Comparison of ENCODE assay signal across 10 cellular contexts in genomic region chr3:16906679-16907078, GRCh38. TPM values are rescaled to one million over a fixed set of nuclear protein-coding genes. Genes with fewer than 3 reads are reported as not detected.
A peak's percentile ranks its signal among the peaks of the same experiment; 100 is the strongest.
DNase-seq lines count a peak whose midpoint lies in the region; ATAC-seq and TF ChIP-seq lines count a peak whose summit lies in the region.
"Had no signal": no experiment of that assay in that cellular context is flagged by ENCODE, and none has a peak within 500 bp of the region (broad histone marks: within the 10 kb centered on the region; RNA-seq: fewer than 3 reads in every experiment).

No MANE protein-coding gene starts in this region.

- H3K4me3 Mint-ChIP-seq in activated B cell treated with CpG ODN at 0.5 μM for 24 hours (no peak overlapping the region), neural progenitor cell (no peak overlapping the region)
- H3K4me3 Mint-ChIP-seq: dendritic cell treated with granulocyte-macrophage colony-stimulating factor and Interleukin-4, amounts not matched to agents 40 ng/mL and 50 ng/mL, for 4 days had no signal

- H3K79me2 ChIP-seq in DOHH2 (ENCODE audit: control insufficient read depth, low read length): peaks cover 96% of the 10 kb centered on the region
- H3K79me2 ChIP-seq in neural progenitor cell (ENCODE audit: low read depth): peaks cover 87% of the 10 kb centered on the region

- H3K9me3 Mint-ChIP-seq in activated B cell treated with CpG ODN at 0.5 μM for 24 hours (peaks cover 6% of the 10 kb centered on the region), neural progenitor cell (no peaks in the 10 kb centered on the region)

- POLR2A ChIA-PET in HEK293 (lab: Yijun Ruan, JAX): no interaction called here
- POLR2A ChIA-PET in activated B cell treated with CpG ODN at 0.5 μM for 24 hours (lab: Charles Lee): interaction anchor here (1.1 to 1.5 kb wide), 3 partner anchors 10 to 22 kb away, joined by 4 to 7 read pairs (median 5); partner anchors contain the start of gene PLCL2

- H2AFZ ChIP-seq in neural progenitor cell (replicated peaks): no peak overlapping the region

- no peak for TF ChIP-seq CTCF in DOHH2 (IDR thresholded peaks at IDR 0.05; ENCODE audit: low read depth, low read length, poor library complexity, severe bottlenecking)
- TF ChIP-seq CTCF in HEK293 (tag by site-specific recombination; IDR thresholded peaks at IDR 0.05): no peak
- no peak for TF ChIP-seq CTCF in activated B cell treated with CpG ODN at 0.5 μM for 24 hours (IDR thresholded peaks at IDR 0.05)
- no peak for TF ChIP-seq CTCF in neural progenitor cell (IDR thresholded peaks at IDR 0.05)

- H3K27ac Mint-ChIP-seq in activated B cell treated with CpG ODN at 0.5 μM for 24 hours (peak overlapping the region; percentile 32), neural progenitor cell (no peak overlapping the region)
- H3K27ac Mint-ChIP-seq: dendritic cell treated with granulocyte-macrophage colony-stimulating factor and Interleukin-4, amounts not matched to agents 40 ng/mL and 50 ng/mL, for 4 days had no signal

- CTCF ChIA-PET in HEK293 (lab: Yijun Ruan, JAX): interaction anchor here (0.9 kb wide), 1 partner anchor 20 kb away, joined by 4 read pairs; no protein-coding TSS in a partner anchor
- CTCF ChIA-PET in activated B cell treated with CpG ODN at 0.5 μM for 24 hours (lab: Charles Lee): no interaction called here

- no peak overlapping the region for H3K9ac ChIP-seq in neural progenitor cell

- H3K36me3 Mint-ChIP-seq in activated B cell treated with CpG ODN at 0.5 μM for 24 hours (ENCODE audit: low read depth) (peaks cover 13% of the 10 kb centered on the region), neural progenitor cell (no peaks in the 10 kb centered on the region)

- H3K4me2 ChIP-seq in DOHH2 (ENCODE audit: low read length) (peak overlapping the region; percentile 35), neural progenitor cell (no peak overlapping the region)

- H3F3A ChIP-seq in DOHH2 (ENCODE audit: control insufficient read depth, insufficient read depth): peaks cover 9% of the 10 kb centered on the region
- peaks cover 16% of the 10 kb centered on the region for H3F3A ChIP-seq in neural progenitor cell (ENCODE audit: low read depth)

- DNase-seq in activated B cell treated with CpG ODN at 0.5 μM for 24 hours (no peak), lung microvascular endothelial cell (ENCODE audit: low read depth in 2 of 2) (peak; percentile 55 to 61), neural progenitor cell (ENCODE audit: low spot score) (no peak), globus pallidus (ENCODE audit: low spot score) (no peak)
- DNase-seq in activated effector memory CD4-positive, alpha-beta T cell treated with anti-CD3 and anti-CD28 coated beads, Interleukin-2, amount 50 U/mL, for 16 hours: no peak

- intact Hi-C loops in activated B cell treated with CpG ODN at 0.5 μM for 24 hours (cut with micrococcal nuclease): no loop called here

- H3K9me3 ChIP-seq in DOHH2 (ENCODE audit: control insufficient read depth, insufficient read depth, low read length): no peaks in the 10 kb centered on the region
- no peaks in the 10 kb centered on the region for H3K9me3 ChIP-seq in HEK293 (ENCODE audit: control insufficient read depth, insufficient read depth, low read depth, low read length)
- H3K9me3 ChIP-seq in neural progenitor cell (ENCODE audit: low read depth): no peaks in the 10 kb centered on the region

- H3K9me2 ChIP-seq in DOHH2 (replicated peaks; ENCODE audit: control insufficient read depth, low read length): no peaks in the 10 kb centered on the region

- H3K4me3 ChIP-seq in DOHH2 (ENCODE audit: low read length) (no peak overlapping the region; the same call in 1 of the 2 replicates), HEK293 (ENCODE audit: low read depth, low read length) (no peak overlapping the region), neural progenitor cell (no peak overlapping the region)
- H3K4me3 ChIP-seq: skin epidermis had no signal

- no peak overlapping the region for H3K27ac ChIP-seq in DOHH2 (ENCODE audit: low read depth, low read length)
- peak overlapping the region; percentile 21; the same call in 1 of the 2 replicates for H3K27ac ChIP-seq in HEK293 (ENCODE audit: extremely low read depth, low read depth, low read length)
- H3K27ac ChIP-seq in neural progenitor cell: no peak overlapping the region

- H3K4me1 Mint-ChIP-seq in activated B cell treated with CpG ODN at 0.5 μM for 24 hours (peaks cover 84% of the 10 kb centered on the region), neural progenitor cell (peaks cover 7% of the 10 kb centered on the region)

- H3K27me3 ChIP-seq in DOHH2 (ENCODE audit: control insufficient read depth, low read length): no peaks in the 10 kb centered on the region
- no peaks in the 10 kb centered on the region for H3K27me3 ChIP-seq in neural progenitor cell

- no peaks in the 10 kb centered on the region for H3K27me3 Mint-ChIP-seq in activated B cell treated with CpG ODN at 0.5 μM for 24 hours
- no peaks in the 10 kb centered on the region for H3K27me3 Mint-ChIP-seq in neural progenitor cell (ENCODE audit: insufficient read depth, low read depth)
- H3K27me3 Mint-ChIP-seq: dendritic cell treated with granulocyte-macrophage colony-stimulating factor and Interleukin-4, amounts not matched to agents 40 ng/mL and 50 ng/mL, for 4 days had no signal

- H3K4me1 ChIP-seq in DOHH2 (ENCODE audit: control insufficient read depth, low read length) (peaks cover 93% of the 10 kb centered on the region), HEK293 (ENCODE audit: control insufficient read depth, insufficient read depth, low read length) (peaks cover 24% of the 10 kb centered on the region), neural progenitor cell (peaks cover 54% of the 10 kb centered on the region)

- ATAC-seq in activated B cell treated with CpG ODN at 0.5 μM for 24 hours (ENCODE audit: low read depth) (no peak), GM18505 (IDR thresholded peaks at IDR 0.05; ENCODE audit: unreplicated experiment) (no peak)

- no peak for TF ChIP-seq POLR2A in GM18505 (IDR thresholded peaks at IDR 0.05; ENCODE audit: borderline replicate concordance, extremely low read depth, insufficient read depth, insufficient read length)

- H4K20me1 ChIP-seq in DOHH2 (ENCODE audit: control insufficient read depth, insufficient read depth, low read depth, low read length): no peaks in the 10 kb centered on the region
- no peaks in the 10 kb centered on the region for H4K20me1 ChIP-seq in neural progenitor cell (ENCODE audit: low read depth)

- H3K36me3 ChIP-seq in DOHH2 (ENCODE audit: control insufficient read depth, low read length) (peaks cover 3% of the 10 kb centered on the region; the same call in 1 of the 2 replicates), HEK293 (ENCODE audit: control insufficient read depth in 2 of 2, insufficient read depth in 1 of 2, low read length in 2 of 2) (no peaks in the 10 kb centered on the region), neural progenitor cell (no peaks in the 10 kb centered on the region)

TF ChIP-seq in HEK293, 187 proteins besides CTCF, POLR2A, EP300 and RAD21 (continues in another document):
- TF ChIP-seq ZNF302 (tag by site-specific recombination; IDR thresholded peaks at IDR 0.05; ENCODE audit: low read depth) (no peak), KLF7 (tag by site-specific recombination; IDR thresholded peaks at IDR 0.05; ENCODE audit: borderline replicate concordance) (no peak), ZNF626 (tag by site-specific recombination; IDR thresholded peaks at IDR 0.05) (no peak), ZSCAN30 (tag by site-specific recombination; IDR thresholded peaks at IDR 0.05) (no peak), WT1 (tag by site-specific recombination; IDR thresholded peaks at IDR 0.05) (peak; percentile 23; the same call in 1 of the 2 replicates), TRIM28 (IDR thresholded peaks at IDR 0.05; ENCODE audit: borderline replicate concordance, low read length) (no peak), ZNF791 (tag by site-specific recombination; IDR thresholded peaks at IDR 0.05) (no peak), ZFP41 (tag by site-specific recombination; IDR thresholded peaks at IDR 0.05; ENCODE audit: borderline replicate concordance) (no peak), ZNF558 (tag by site-specific recombination; IDR thresholded peaks at IDR 0.05) (no peak), KLF1 (tag by site-specific recombination; IDR thresholded peaks at IDR 0.05) (peak; percentile 42; the same call in 1 of the 2 replicates)
- TF ChIP-seq, protein P1, sequence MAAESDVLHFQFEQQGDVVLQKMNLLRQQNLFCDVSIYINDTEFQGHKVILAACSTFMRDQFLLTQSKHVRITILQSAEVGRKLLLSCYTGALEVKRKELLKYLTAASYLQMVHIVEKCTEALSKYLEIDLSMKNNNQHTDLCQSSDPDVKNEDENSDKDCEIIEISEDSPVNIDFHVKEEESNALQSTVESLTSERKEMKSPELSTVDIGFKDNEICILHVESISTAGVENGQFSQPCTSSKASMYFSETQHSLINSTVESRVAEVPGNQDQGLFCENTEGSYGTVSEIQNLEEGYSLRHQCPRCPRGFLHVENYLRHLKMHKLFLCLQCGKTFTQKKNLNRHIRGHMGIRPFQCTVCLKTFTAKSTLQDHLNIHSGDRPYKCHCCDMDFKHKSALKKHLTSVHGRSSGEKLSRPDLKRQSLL (tag by site-specific recombination; IDR thresholded peaks at IDR 0.05): no peak
- TF ChIP-seq, protein P2, sequence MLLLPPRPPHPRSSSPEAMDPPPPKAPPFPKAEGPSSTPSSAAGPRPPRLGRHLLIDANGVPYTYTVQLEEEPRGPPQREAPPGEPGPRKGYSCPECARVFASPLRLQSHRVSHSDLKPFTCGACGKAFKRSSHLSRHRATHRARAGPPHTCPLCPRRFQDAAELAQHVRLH (tag by site-specific recombination; IDR thresholded peaks at IDR 0.05): no peak

RNA-seq across cellular contexts. Expression of gene PLCL2, which starts 21.9 kb away (rescaled TPM):
- 33.3 and 40.0 TPM in 2 replicates for total RNA-seq in activated B cell treated with CpG ODN at 0.5 μM for 24 hours
- total RNA-seq in lung microvascular endothelial cell: 9.2 and 9.9 TPM in 2 replicates
- 23.7 and 26.4 TPM in 2 replicates for total RNA-seq in neural progenitor cell (ENCODE audit: low replicate concordance)

Comparison
In these comparisons a context has a peak if more than half of its experiments do, and no peak if none do; other contexts are left out.
1. DNase-seq: peak in lung microvascular endothelial cell (2 of 2); none in activated B cell treated with CpG ODN at 0.5 μM for 24 hours (single experiment), neural progenitor cell (single experiment), globus pallidus (single experiment) and activated effector memory CD4-positive, alpha-beta T cell treated with anti-CD3 and anti-CD28 coated beads, Interleukin-2, amount 50 U/mL, for 16 hours (single experiment).